ENCODE assay signal across 1 cellular context in genomic region chr12:116545936-116546335, GRCh38.
TF ChIP-seq lines count a peak whose summit lies in the region.

No MANE protein-coding gene starts in this region.

TF ChIP-seq in K562, 482 proteins besides CTCF, POLR2A, EP300 and RAD21 (continued from another document):
- TF ChIP-seq CUX1 (CRISPR knock-in tag; IDR thresholded peaks at IDR 0.05) (no peak), ZNF311 (CRISPR knock-in tag; IDR thresholded peaks at IDR 0.05) (no peak), HNRNPK (IDR thresholded peaks at IDR 0.05; ENCODE audit: low read depth, low read length, poor library complexity, severe bottlenecking) (no peak), SMAD1 (IDR thresholded peaks at IDR 0.05; ENCODE audit: low read depth, low read length, partially characterized antibody) (no peak), EGR1 (conservative IDR thresholded peaks at IDR 0.05) (peak; percentile 68), HOMEZ (CRISPR knock-in tag; IDR thresholded peaks at IDR 0.05) (no peak), ZNF174 (CRISPR knock-in tag; IDR thresholded peaks at IDR 0.05) (no peak), PYGO2 (tag; IDR thresholded peaks at IDR 0.05) (no peak), KDM1A (IDR thresholded peaks at IDR 0.05) (no peak), DDX20 (tag; IDR thresholded peaks at IDR 0.05; ENCODE audit: low read depth) (no peak), THAP7 (CRISPR knock-in tag; IDR thresholded peaks at IDR 0.05) (no peak), ZNF316 (IDR thresholded peaks at IDR 0.05) (0 out of 2 replicates have a peak, but pooled peaks have one; percentile 37), PATZ1 (CRISPR knock-in tag; IDR thresholded peaks at IDR 0.05; ENCODE audit: borderline replicate concordance) (no peak), NFE2 (IDR thresholded peaks at IDR 0.05; ENCODE audit: low read depth) (peak; percentile 77), NFATC3 (IDR thresholded peaks at IDR 0.05) (no peak), ZNF436 (CRISPR knock-in tag; IDR thresholded peaks at IDR 0.05) (no peak), ZBTB5 (IDR thresholded peaks at IDR 0.05) (no peak), MYC (IDR thresholded peaks at IDR 0.05; ENCODE audit: low read depth, low read length) (no peak), MYC (CRISPR knock-in tag; IDR thresholded peaks at IDR 0.05; ENCODE audit: borderline replicate concordance, low read depth) (no peak), ZNF384 (IDR thresholded peaks at IDR 0.05; ENCODE audit: low read depth, low read length) (peak; percentile 36; the same call in 1 of the 2 replicates), HEY1 (CRISPR knock-in tag; IDR thresholded peaks at IDR 0.05; ENCODE audit: borderline replicate concordance) (no peak), NFXL1 (CRISPR knock-in tag; IDR thresholded peaks at IDR 0.05) (no peak), ZNF512 (tag; IDR thresholded peaks at IDR 0.05) (no peak), IFI16 (CRISPR knock-in tag; IDR thresholded peaks at IDR 0.05) (no peak), ETV6 (IDR thresholded peaks at IDR 0.05; ENCODE audit: borderline replicate concordance in 1 of 2, low read depth in 2 of 2, low read length in 1 of 2) (no peak), ETV6 (CRISPR knock-in tag; IDR thresholded peaks at IDR 0.05; ENCODE audit: borderline replicate concordance) (no peak), ZNF431 (CRISPR knock-in tag; IDR thresholded peaks at IDR 0.05) (no peak), IRF9 (tag; IDR thresholded peaks at IDR 0.05) (no peak), ESRRA (IDR thresholded peaks at IDR 0.05; ENCODE audit: borderline replicate concordance, low read depth) (0 out of 2 replicates have a peak, but pooled peaks have one; percentile 29), ZNF12 (CRISPR knock-in tag; IDR thresholded peaks at IDR 0.05) (no peak), ESRRB (CRISPR knock-in tag; IDR thresholded peaks at IDR 0.05; ENCODE audit: borderline replicate concordance) (no peak), RBM17 (IDR thresholded peaks at IDR 0.05; ENCODE audit: borderline replicate concordance, low read depth, low read length) (no peak)
